ENCODE assay signal across 1 cellular context in the genomic region with DNA sequence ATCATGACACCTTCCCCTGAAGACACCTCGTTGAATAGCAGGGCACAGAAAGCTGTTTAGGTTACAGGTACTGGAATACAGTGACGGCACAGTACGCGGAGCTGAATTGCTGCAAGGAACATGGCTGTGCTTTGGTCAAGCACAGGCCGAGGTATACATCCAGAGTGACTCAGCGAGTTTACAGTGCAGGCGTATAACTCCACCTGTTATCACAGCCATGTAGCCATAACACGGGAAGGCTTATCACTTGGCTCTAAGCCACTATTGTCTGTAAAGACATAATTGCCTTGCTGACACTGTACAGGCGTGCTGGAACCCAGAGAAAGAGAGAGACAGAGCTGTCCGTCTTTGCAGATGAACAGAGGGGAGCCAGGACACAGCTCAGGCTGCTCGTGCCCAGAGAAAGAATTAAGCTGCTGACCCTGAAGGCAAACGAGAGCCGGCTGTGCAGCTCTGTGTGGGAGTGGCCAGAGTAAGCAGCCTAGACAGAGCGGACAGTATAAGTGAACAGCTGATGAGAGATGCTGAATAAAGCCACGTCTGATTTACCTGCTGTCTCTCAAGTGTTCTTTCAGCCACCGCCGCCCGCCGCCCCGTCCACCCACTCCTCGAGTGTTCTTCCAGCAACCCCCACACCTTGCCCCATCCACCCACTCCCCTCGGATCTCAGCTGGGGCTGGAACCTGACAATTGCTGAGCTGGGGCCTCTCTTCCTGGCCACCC.
TF ChIP-seq lines count a peak whose summit lies in the region.

No MANE protein-coding gene starts in this region.

TF ChIP-seq in HepG2, 621 proteins besides CTCF, POLR2A, EP300 and RAD21 (continued from another document):
- TF ChIP-seq ZBTB33 (CRISPR knock-in tag; IDR thresholded peaks at IDR 0.05): peak; percentile 83
- TF ChIP-seq, protein P1, sequence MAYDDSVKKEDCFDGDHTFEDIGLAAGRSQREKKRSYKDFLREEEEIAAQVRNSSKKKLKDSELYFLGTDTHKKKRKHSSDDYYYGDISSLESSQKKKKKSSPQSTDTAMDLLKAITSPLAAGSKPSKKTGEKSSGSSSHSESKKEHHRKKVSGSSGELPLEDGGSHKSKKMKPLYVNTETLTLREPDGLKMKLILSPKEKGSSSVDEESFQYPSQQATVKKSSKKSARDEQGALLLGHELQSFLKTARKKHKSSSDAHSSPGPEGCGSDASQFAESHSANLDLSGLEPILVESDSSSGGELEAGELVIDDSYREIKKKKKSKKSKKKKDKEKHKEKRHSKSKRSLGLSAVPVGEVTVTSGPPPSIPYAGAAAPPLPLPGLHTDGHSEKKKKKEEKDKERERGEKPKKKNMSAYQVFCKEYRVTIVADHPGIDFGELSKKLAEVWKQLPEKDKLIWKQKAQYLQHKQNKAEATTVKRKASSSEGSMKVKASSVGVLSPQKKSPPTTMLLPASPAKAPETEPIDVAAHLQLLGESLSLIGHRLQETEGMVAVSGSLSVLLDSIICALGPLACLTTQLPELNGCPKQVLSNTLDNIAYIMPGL (CRISPR knock-in tag; IDR thresholded peaks at IDR 0.05; ENCODE audit: borderline replicate concordance in 1 of 2, low read depth in 1 of 2): no peak
- no peak for TF ChIP-seq DMAP1 (CRISPR knock-in tag; IDR thresholded peaks at IDR 0.05)
- TF ChIP-seq, protein P2, sequence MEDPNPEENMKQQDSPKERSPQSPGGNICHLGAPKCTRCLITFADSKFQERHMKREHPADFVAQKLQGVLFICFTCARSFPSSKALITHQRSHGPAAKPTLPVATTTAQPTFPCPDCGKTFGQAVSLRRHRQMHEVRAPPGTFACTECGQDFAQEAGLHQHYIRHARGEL (CRISPR knock-in tag; IDR thresholded peaks at IDR 0.05): no peak
- TF ChIP-seq TFAP4 (IDR thresholded peaks at IDR 0.05; ENCODE audit: borderline replicate concordance, low read depth): peak; percentile 20; the same call in 1 of the 2 replicates
- TF ChIP-seq FOSL2 (CRISPR knock-in tag; IDR thresholded peaks at IDR 0.05): peak; percentile 68
- TF ChIP-seq EED (CRISPR knock-in tag; IDR thresholded peaks at IDR 0.05): no peak
- TF ChIP-seq ZBTB3 (CRISPR knock-in tag; IDR thresholded peaks at IDR 0.05; ENCODE audit: borderline replicate concordance, low read depth): no peak
- TF ChIP-seq PTBP1 (IDR thresholded peaks at IDR 0.05; ENCODE audit: low read depth, low read length, poor library complexity, severe bottlenecking): no peak
- TF ChIP-seq SOX6 (IDR thresholded peaks at IDR 0.05): no peak
- TF ChIP-seq SOX6 (CRISPR knock-in tag; IDR thresholded peaks at IDR 0.05): peak; percentile 25; the same call in 1 of the 2 replicates
- no peak for TF ChIP-seq NCOA5 (CRISPR knock-in tag; IDR thresholded peaks at IDR 0.05)
- no peak for TF ChIP-seq KLF15 (CRISPR knock-in tag; IDR thresholded peaks at IDR 0.05; ENCODE audit: borderline replicate concordance)
- 0 out of 4 replicates have a peak, but pooled peaks have one; percentile 2 to 30 for TF ChIP-seq MAFK (conservative IDR thresholded peaks at IDR 0.05 in 1 of 2, IDR thresholded peaks at IDR 0.05 in 1 of 2; ENCODE audit: low read length in 2 of 2)
- no peak for TF ChIP-seq GLMP (CRISPR knock-in tag; IDR thresholded peaks at IDR 0.05; ENCODE audit: borderline replicate concordance)
